In genomic region chr2:160210599-160211138, GRCh38 we compare ENCODE assay signal across 9 cellular contexts. TPM values are rescaled to one million over a fixed set of nuclear protein-coding genes. Genes with fewer than 3 reads are reported as not detected.
DNase-seq lines count a peak whose midpoint lies in the region; ATAC-seq and TF ChIP-seq lines count a peak whose summit lies in the region.
"Had no signal": no experiment of that assay in that cellular context is flagged by ENCODE, and none has a peak within 500 bp of the region (broad histone marks: within the 10 kb centered on the region; RNA-seq: fewer than 3 reads in every experiment).

No MANE protein-coding gene starts in this region.

- H3K4me1 Mint-ChIP-seq in progenitor cell of endocrine pancreas (ENCODE audit: low read depth), result peaks cover 28% of the 10 kb centered on the region

- H3K36me3 ChIP-seq in OCI-LY1 (ENCODE audit: insufficient read depth, low read length) (no peaks in the 10 kb centered on the region), aorta (ENCODE audit: control insufficient read depth in 1 of 2, insufficient read depth in 2 of 2, low read length in 1 of 2) (no peaks in the 10 kb centered on the region)

- H4K20me1 ChIP-seq in OCI-LY1 (ENCODE audit: insufficient read depth, low read length), result no peaks in the 10 kb centered on the region

- no peak overlapping the region for H2AFZ ChIP-seq in OCI-LY1 (ENCODE audit: low read length)

- H3K4me3 ChIP-seq in AG10803 (ENCODE audit: low read length) (no peak overlapping the region), OCI-LY1 (ENCODE audit: low read depth, low read length, poor library complexity, severe bottlenecking) (no peak overlapping the region), foreskin fibroblast (ENCODE audit: low read depth in 1 of 2, low read length in 2 of 2) (no peak overlapping the region), aorta (ENCODE audit: low read length in 2 of 2) (no peak overlapping the region)

- peak; percentile 34 for DNase-seq in AG10803 (ENCODE audit: low read depth)
- DNase-seq in activated T-cell treated with anti-CD3 and anti-CD28 coated beads for 48 hours (ENCODE audit: low read depth), result peak; percentile 66
- peak in 1 of 2 donors; percentile 47 for DNase-seq in foreskin fibroblast
- peak; percentile 68 for DNase-seq in progenitor cell of endocrine pancreas (ENCODE audit: low spot score, unreplicated experiment)
- DNase-seq in aorta, result peak; percentile 80 to 81

- H3K27ac ChIP-seq in OCI-LY1 (ENCODE audit: low read depth, low read length, poor library complexity, severe bottlenecking) (no peak overlapping the region), aorta (ENCODE audit: low read depth in 1 of 2, low read length in 2 of 2) (no peak overlapping the region)

- no peaks in the 10 kb centered on the region for H3K79me2 ChIP-seq in OCI-LY1 (ENCODE audit: insufficient read depth, low read length)

- ATAC-seq in GM18861 (IDR thresholded peaks at IDR 0.05; ENCODE audit: unreplicated experiment) (peak; percentile 91), HG03039 (IDR thresholded peaks at IDR 0.05; ENCODE audit: unreplicated experiment) (peak; percentile 93), aorta (ENCODE audit: low FRiP score) (no peak)

- H3K27ac Mint-ChIP-seq in progenitor cell of endocrine pancreas, result no peak overlapping the region
- H3K27ac Mint-ChIP-seq: IgD-negative memory B cell had no signal

- H3K9ac ChIP-seq in OCI-LY1 (ENCODE audit: low read length), result no peak overlapping the region

- no peaks in the 10 kb centered on the region for H3K27me3 Mint-ChIP-seq in progenitor cell of endocrine pancreas

- peak; percentile 55 for TF ChIP-seq CTCF in AG10803 (conservative IDR thresholded peaks at IDR 0.05; ENCODE audit: low read length)
- peak; percentile 92 for TF ChIP-seq CTCF in OCI-LY1 (IDR thresholded peaks at IDR 0.05; ENCODE audit: low read length)
- peak; percentile 63 for TF ChIP-seq CTCF in foreskin fibroblast (IDR thresholded peaks at IDR 0.05; ENCODE audit: low read depth, low read length)
- peak; percentile 86 for TF ChIP-seq CTCF in progenitor cell of endocrine pancreas (IDR thresholded peaks at IDR 0.05; ENCODE audit: unreplicated experiment)

- no peak overlapping the region for H3K4me2 ChIP-seq in OCI-LY1 (ENCODE audit: low read length)

- H3K4me3 Mint-ChIP-seq in progenitor cell of endocrine pancreas (ENCODE audit: low read depth), result no peak overlapping the region
- H3K4me3 Mint-ChIP-seq: IgD-negative memory B cell had no signal

- H3F3A ChIP-seq in OCI-LY1 (ENCODE audit: insufficient read depth, low read length), result no peaks in the 10 kb centered on the region

- H3K27me3 ChIP-seq in OCI-LY1 (ENCODE audit: insufficient read depth, low read length), result no peaks in the 10 kb centered on the region; the same call in 1 of the 2 replicates
- no peaks in the 10 kb centered on the region for H3K27me3 ChIP-seq in aorta (ENCODE audit: control insufficient read depth in 1 of 2, insufficient read depth in 2 of 2, low read length in 1 of 2)

- 74 to 75% methylated on average over 11 of the region's 11 CpGs for WGBS in aorta, 2 donors

- H3K9me3 ChIP-seq in OCI-LY1 (ENCODE audit: low read length), result no peaks in the 10 kb centered on the region
- no peaks in the 10 kb centered on the region for H3K9me3 ChIP-seq in aorta (ENCODE audit: control insufficient read depth, low read length)

- H3K9me2 ChIP-seq in OCI-LY1 (ENCODE audit: low read depth, low read length), result no peaks in the 10 kb centered on the region

- H3K36me3 Mint-ChIP-seq in progenitor cell of endocrine pancreas (ENCODE audit: insufficient read depth), result no peaks in the 10 kb centered on the region

- H3K4me1 ChIP-seq in OCI-LY1 (ENCODE audit: insufficient read depth, low read length, severe bottlenecking), result no peaks in the 10 kb centered on the region
- H3K4me1 ChIP-seq in aorta (ENCODE audit: control insufficient read depth in 1 of 2, insufficient read depth in 2 of 2, low read length in 2 of 2), result no peaks in the 10 kb centered on the region

- intact Hi-C loops in aorta (cut with DNase I), result loop anchor here in 1 of 2 donors (10.0 kb wide), 1 partner anchor 54 kb away; no protein-coding TSS in a partner anchor

- no peaks in the 10 kb centered on the region for H3K9me3 Mint-ChIP-seq in progenitor cell of endocrine pancreas (ENCODE audit: low read depth)

RNA-seq across cellular contexts. Expression of gene ITGB6, which starts 10.6 kb away (rescaled TPM):
- total RNA-seq in progenitor cell of endocrine pancreas (6.7 and 7.0 TPM in 2 replicates), aorta (under 1 TPM in 1 of 2 donors, not detected in 1; 0.18 TPM)
- polyA plus RNA-seq in aorta, result under 1 TPM in 1 of 2 donors, not detected in 1; 0.88 TPM
- polyA plus RNA-seq: IgD-negative memory B cell had no signal
